ENCODE assay signal across 8 cellular contexts in the genomic region with DNA sequence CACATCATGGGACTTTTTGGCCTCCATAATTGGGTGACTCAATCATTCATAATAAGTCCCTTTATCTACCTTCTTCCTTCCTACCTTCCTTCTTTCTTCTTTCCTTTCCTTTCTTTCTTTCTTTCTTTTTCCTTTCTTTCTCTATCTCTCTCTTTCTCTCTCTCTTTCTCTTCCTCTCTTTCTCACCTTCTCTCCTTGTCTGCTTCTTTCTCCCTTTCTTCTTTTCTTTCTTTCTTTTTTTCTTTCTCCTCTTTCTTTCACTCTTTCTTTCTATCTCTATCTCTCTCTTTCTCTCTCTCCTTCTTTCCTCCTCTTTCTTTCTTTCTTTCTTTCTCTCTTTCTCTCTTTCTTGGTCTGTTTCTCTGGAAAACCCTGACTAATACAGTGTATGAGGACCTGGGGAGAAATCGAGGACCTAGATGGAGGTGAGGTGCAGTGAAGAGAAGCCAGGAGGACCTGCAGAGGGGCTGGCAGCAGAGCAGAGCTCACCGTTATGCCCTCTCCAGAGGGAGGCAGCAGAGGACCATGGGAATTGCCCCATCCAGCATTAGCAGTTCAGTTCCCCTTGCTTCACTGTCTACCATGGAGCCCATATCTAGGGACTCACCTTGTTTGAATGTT.
DNase-seq lines count a peak whose midpoint lies in the region; ATAC-seq lines count a peak whose summit lies in the region.

No MANE protein-coding gene starts in this region.

- DNase-seq in activated naive CD4-positive, alpha-beta T cell treated with Interleukin-2 at 50 U/mL for 16 hours = peak; percentile 45
- DNase-seq in activated naive CD4-positive, alpha-beta T cell (lab: John Stamatoyannopoulos, UW) = no peak
- peak; percentile 39 for DNase-seq in NCI-H2107 treated with DMSO at 0.1 percent for 48 hours (lab: John Stamatoyannopoulos, UW; ENCODE audit: unreplicated experiment)
- peak; percentile 49 to 61 for DNase-seq in activated CD4-positive, alpha-beta T cell treated with anti-CD3 and anti-CD28 coated beads, Interleukin-2, amount 50 U/mL, for 48 hours
- peak; percentile 53 for DNase-seq in germinal center (ENCODE audit: low spot score)
- DNase-seq in stimulated activated CD4-positive, alpha-beta T cell treated with anti-CD3 and anti-CD28 coated beads, Interleukin-4, amount 100 ng/mL, for 1 hour = peak; percentile 38
- DNase-seq in hippocampal formation (lab: John Stamatoyannopoulos, UW) = no peak

- no peak for ATAC-seq in HG03045 (IDR thresholded peaks at IDR 0.05; ENCODE audit: unreplicated experiment)

Comparison
In these comparisons a context has a peak if more than half of its experiments do, and no peak if none do; other contexts are left out.
1. DNase-seq: peak in activated naive CD4-positive, alpha-beta T cell treated with Interleukin-2 at 50 U/mL for 16 hours (single experiment), NCI-H2107 treated with DMSO at 0.1 percent for 48 hours (single experiment), activated CD4-positive, alpha-beta T cell treated with anti-CD3 and anti-CD28 coated beads, Interleukin-2, amount 50 U/mL, for 48 hours (2 of 2), germinal center (single experiment) and stimulated activated CD4-positive, alpha-beta T cell treated with anti-CD3 and anti-CD28 coated beads, Interleukin-4, amount 100 ng/mL, for 1 hour (single experiment); none in activated naive CD4-positive, alpha-beta T cell (0 of 4) and hippocampal formation (0 of 2).